In the genomic region with DNA sequence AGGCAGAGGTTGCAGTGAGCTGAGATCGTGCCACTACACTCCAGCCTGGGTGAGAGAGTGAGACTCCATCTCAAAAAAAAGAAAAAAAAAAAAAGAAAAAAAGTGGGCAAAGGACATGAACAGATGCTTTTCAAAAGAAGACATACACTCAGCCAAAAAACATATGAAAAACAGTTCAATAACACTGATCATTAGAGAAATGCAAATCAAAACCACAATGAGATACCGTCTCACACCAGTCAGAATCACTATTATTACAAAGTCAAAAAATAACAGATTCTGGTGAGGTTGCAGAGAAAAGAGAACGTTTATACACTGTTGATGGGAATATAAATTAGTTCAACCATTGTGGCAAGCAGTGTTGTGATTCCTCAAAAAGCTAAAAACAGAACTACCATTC, we compare ENCODE assay signal across 12 cellular contexts. TPM values are rescaled to one million over a fixed set of nuclear protein-coding genes. Genes with fewer than 3 reads are reported as not detected.
DNase-seq lines count a peak whose midpoint lies in the region; ATAC-seq, FAIRE-seq and TF ChIP-seq lines count a peak whose summit lies in the region.
"Not testable (repeated sequence)": the region's sequence is repeated elsewhere in the genome, so short reads cannot be mapped to it uniquely, and the experiment has no call there.
"Had no signal": no experiment of that assay in that cellular context is flagged by ENCODE, and none has a peak within 500 bp of the region (broad histone marks: within the 10 kb centered on the region; RNA-seq: fewer than 3 reads in every experiment).

No MANE protein-coding gene starts in this region.

- H3K36me3 ChIP-seq in GM12878 (ENCODE audit: control insufficient read depth in 2 of 2, insufficient read depth in 2 of 2, low read length in 1 of 2) = not testable (repeated sequence)

- H3K27ac ChIP-seq in GM12878 (ENCODE audit: control insufficient read depth, insufficient read depth) = not testable (repeated sequence)

- TF ChIP-seq POLR2A in GM12878 (IDR thresholded peaks at IDR 0.05; ENCODE audit: low read depth, low read length) = not testable (repeated sequence)

- ATAC-seq in GM18511 (IDR thresholded peaks at IDR 0.05; ENCODE audit: unreplicated experiment) (peak; percentile 65), GM18867 (IDR thresholded peaks at IDR 0.05; ENCODE audit: unreplicated experiment) (peak; percentile 68), GM19395 (IDR thresholded peaks at IDR 0.05; ENCODE audit: unreplicated experiment) (peak; percentile 56), GM21529 (IDR thresholded peaks at IDR 0.05; ENCODE audit: unreplicated experiment) (peak; percentile 43), HG02798 (IDR thresholded peaks at IDR 0.05; ENCODE audit: poor library complexity, unreplicated experiment) (peak; percentile 65), HG03432 (IDR thresholded peaks at IDR 0.05; ENCODE audit: unreplicated experiment) (peak; percentile 52), GM12878 (peak; percentile 68)

- H3K9ac ChIP-seq in GM12878 (ENCODE audit: control insufficient read depth, insufficient read depth, low read length) = not testable (repeated sequence)

- TF ChIP-seq EP300 in GM12878 (IDR thresholded peaks at IDR 0.05; ENCODE audit: borderline replicate concordance in 1 of 2, control insufficient read depth in 1 of 2, low read depth in 2 of 2, low read length in 2 of 2) = not testable (repeated sequence)

- H3K79me2 ChIP-seq in GM12878 (ENCODE audit: control insufficient read depth, insufficient read depth, low read length) = not testable (repeated sequence)

- intact Hi-C loops in GM12878 (cut with micrococcal nuclease; ENCODE audit: unreplicated experiment) = not testable (repeated sequence)

- not testable (repeated sequence) for TF ChIP-seq RAD21 in GM12878 (IDR thresholded peaks at IDR 0.05; ENCODE audit: insufficient read depth, low read depth, low read length)

- not testable (repeated sequence) for H2AFZ ChIP-seq in GM12878 (ENCODE audit: control insufficient read depth, low read depth, low read length)

- H3K4me3 ChIP-seq in GM12878 = not testable (repeated sequence)

- H3K9me3 ChIP-seq in GM12878 (replicated peaks; ENCODE audit: control insufficient read depth, insufficient read depth, low read length) = not testable (repeated sequence)

- peaks cover 17% of the 10 kb centered on the region for H3K4me1 ChIP-seq in GM12878 (ENCODE audit: control insufficient read depth, insufficient read depth, low read length)

- DNase-seq in GM19239 (ENCODE audit: insufficient read length, low spot score); GM12878 (ENCODE audit: low read depth, low spot score): not testable (repeated sequence)

- RAD21 ChIA-PET in GM12878 (lab: Charles Lee; ENCODE audit: unreplicated experiment) = interaction anchor here (1.3 to 2.6 kb wide), 2 partner anchors 52 to 68 kb away, joined by 4 to 7 read pairs; no protein-coding TSS in a partner anchor

- not testable (repeated sequence) for TF ChIP-seq CTCF in GM12878 (IDR thresholded peaks at IDR 0.05 in 2 of 3, conservative IDR thresholded peaks at IDR 0.05 in 1 of 3; ENCODE audit: control insufficient read depth in 2 of 3, extremely low read depth in 1 of 3, insufficient read depth in 1 of 3, low read depth in 3 of 3, low read length in 3 of 3)

- 36% methylated on average over 3 of the region's 3 CpGs for WGBS in GM12878 (ENCODE audit: insufficient coverage, insufficient replicate concordance, low lambda C conversion rate, missing lambda C conversion rate)

- POLR2A ChIA-PET in GM12878 (lab: Charles Lee) = interaction anchor here (1.0 to 1.1 kb wide), 2 partner anchors 42 to 44 kb away, joined by 3 read pairs; no protein-coding TSS in a partner anchor

- not testable (repeated sequence) for H3K27me3 ChIP-seq in GM12878 (replicated peaks in 1 of 2; ENCODE audit: control insufficient read depth in 2 of 2, insufficient read depth in 2 of 2, low read length in 1 of 2)

- not testable (repeated sequence) for BruUV-seq in GM12878 (replicated peaks; lab: Mats Ljungman, UMichigan)

- not testable (repeated sequence) for H4K20me1 ChIP-seq in GM12878 (ENCODE audit: control insufficient read depth, insufficient read depth)

- SMC1A ChIA-PET in GM12878 (lab: Charles Lee; ENCODE audit: uncharacterized antibody, unreplicated experiment) = interaction anchor here (1.0 to 1.4 kb wide), 5 partner anchors 14 to 52 kb away, joined by 3 to 5 read pairs (median 3); no protein-coding TSS in a partner anchor

- 0 out of 2 replicates have a peak overlapping the region, but pooled peaks have one; percentile 10 for H3K4me2 ChIP-seq in GM12878 (ENCODE audit: control insufficient read depth, insufficient read depth)

- CTCF ChIA-PET in GM12878 (lab: Yijun Ruan, JAX) = interaction anchor here (0.6 to 2.1 kb wide), 7 partner anchors 32 to 68 kb away, joined by 3 to 10 read pairs (median 3); no protein-coding TSS in a partner anchor

- FAIRE-seq in GM19239 (lab: Jason Lieb, UNC) = peak; percentile 78
- FAIRE-seq in GM12878 (lab: Jason Lieb, UNC) = not testable (repeated sequence)

- in situ Hi-C loops in GM12878 (cut with MboI) = not testable (repeated sequence)

TF ChIP-seq in GM12878, 131 proteins besides CTCF, POLR2A, EP300 and RAD21:
- TF ChIP-seq ATF7 (IDR thresholded peaks at IDR 0.05; ENCODE audit: low read depth) (peak; percentile 79), RUNX3 (IDR thresholded peaks at IDR 0.05; ENCODE audit: low read length) (peak; percentile 65), IKZF2 (IDR thresholded peaks at IDR 0.05) (peak in 1 of 2 experiments; percentile 33; a peak in 2 of 4 replicates), MTA2 (IDR thresholded peaks at IDR 0.05; ENCODE audit: low read depth) (peak; percentile 60; the same call in 1 of the 2 replicates)
- TF ChIP-seq, protein P1, sequence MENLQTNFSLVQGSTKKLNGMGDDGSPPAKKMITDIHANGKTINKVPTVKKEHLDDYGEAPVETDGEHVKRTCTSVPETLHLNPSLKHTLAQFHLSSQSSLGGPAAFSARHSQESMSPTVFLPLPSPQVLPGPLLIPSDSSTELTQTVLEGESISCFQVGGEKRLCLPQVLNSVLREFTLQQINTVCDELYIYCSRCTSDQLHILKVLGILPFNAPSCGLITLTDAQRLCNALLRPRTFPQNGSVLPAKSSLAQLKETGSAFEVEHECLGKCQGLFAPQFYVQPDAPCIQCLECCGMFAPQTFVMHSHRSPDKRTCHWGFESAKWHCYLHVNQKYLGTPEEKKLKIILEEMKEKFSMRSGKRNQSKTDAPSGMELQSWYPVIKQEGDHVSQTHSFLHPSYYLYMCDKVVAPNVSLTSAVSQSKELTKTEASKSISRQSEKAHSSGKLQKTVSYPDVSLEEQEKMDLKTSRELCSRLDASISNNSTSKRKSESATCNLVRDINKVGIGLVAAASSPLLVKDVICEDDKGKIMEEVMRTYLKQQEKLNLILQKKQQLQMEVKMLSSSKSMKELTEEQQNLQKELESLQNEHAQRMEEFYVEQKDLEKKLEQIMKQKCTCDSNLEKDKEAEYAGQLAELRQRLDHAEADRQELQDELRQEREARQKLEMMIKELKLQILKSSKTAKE (IDR thresholded peaks at IDR 0.05; ENCODE audit: low read depth, poor library complexity, severe bottlenecking) = peak; percentile 77
- TF ChIP-seq, protein P2, sequence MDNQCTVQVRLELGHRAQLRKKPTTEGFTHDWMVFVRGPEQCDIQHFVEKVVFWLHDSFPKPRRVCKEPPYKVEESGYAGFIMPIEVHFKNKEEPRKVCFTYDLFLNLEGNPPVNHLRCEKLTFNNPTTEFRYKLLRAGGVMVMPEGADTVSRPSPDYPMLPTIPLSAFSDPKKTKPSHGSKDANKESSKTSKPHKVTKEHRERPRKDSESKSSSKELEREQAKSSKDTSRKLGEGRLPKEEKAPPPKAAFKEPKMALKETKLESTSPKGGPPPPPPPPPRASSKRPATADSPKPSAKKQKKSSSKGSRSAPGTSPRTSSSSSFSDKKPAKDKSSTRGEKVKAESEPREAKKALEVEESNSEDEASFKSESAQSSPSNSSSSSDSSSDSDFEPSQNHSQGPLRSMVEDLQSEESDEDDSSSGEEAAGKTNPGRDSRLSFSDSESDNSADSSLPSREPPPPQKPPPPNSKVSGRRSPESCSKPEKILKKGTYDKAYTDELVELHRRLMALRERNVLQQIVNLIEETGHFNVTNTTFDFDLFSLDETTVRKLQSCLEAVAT (IDR thresholded peaks at IDR 0.05) = 0 out of 2 replicates have a peak, but pooled peaks have one; percentile 18

RNA-seq across cellular contexts. Expression of a gene that starts 10.6 kb away (rescaled TPM):
- total RNA-seq in GM12878 (2013; cell fraction: nucleolus; rRNA removed) = 2.9 and 4.1 TPM in 2 replicates
- total RNA-seq in GM12878 (2014; rRNA removed) = 0.23 and 0.33 TPM in 2 replicates
- 0.31 and 0.32 TPM in 2 replicates for total RNA-seq in GM12878 (2014; rRNA removed; fragmentation: Illumina TruSeq; extraction: Trizol)
- total RNA-seq in GM12878 (2021) = 0.35 and 0.54 TPM in 2 replicates
- 0.35 TPM for polyA plus RNA-seq in GM12878 (2011; ENCODE audit: low read depth)
- 0.27 and 0.34 TPM in 2 replicates for polyA plus RNA-seq in GM12878 (2011; rRNA removed)
- polyA plus RNA-seq in GM12878 (2011; cell fraction: cytosol; rRNA removed) = 0.36 and 0.37 TPM in 2 replicates
- 4.2 and 4.3 TPM in 2 replicates for polyA plus RNA-seq in GM12878 (2011; cell fraction: nucleus; rRNA removed)
- polyA plus RNA-seq in GM12878 (2012) = 0.38 and 0.58 TPM in 2 replicates
- 0.59 and 0.72 TPM in 2 replicates for polyA plus RNA-seq in GM12878 (2014; fragmentation: Illumina TruSeq; extraction: Trizol)
- not detected for polyA plus RNA-seq in GM12878 (2014; fragmentation: Nextera tagmentation; extraction: Ambion mirVana)
- polyA plus RNA-seq in GM12878 (2014; rRNA removed) = 0.33 and 0.62 TPM in 2 replicates
- under 1 TPM; 0.16 to 0.19 TPM for polyA plus RNA-seq in GM12878 (2016; fragmentation: Nextera tagmentation; extraction: Ambion mirVana)
- 0.22 and 0.26 TPM in 2 replicates for polyA minus RNA-seq in GM12878 (2011; rRNA and poly(A)+ RNA removed)
- polyA minus RNA-seq in GM12878 (2011; cell fraction: cytosol; rRNA and poly(A)+ RNA removed) = not detected in 2 replicates
- polyA minus RNA-seq in GM12878 (2011; cell fraction: nucleus; rRNA and poly(A)+ RNA removed) = 0.48 and 0.77 TPM in 2 replicates
- total RNA-seq: Daoy, G401 had no signal
- polyA plus RNA-seq: CD14-positive monocyte; CD4-positive, CD25-positive, alpha-beta regulatory T cell had no signal

RNA-seq across cellular contexts. Expression of a gene that starts 48.0 kb away (rescaled TPM):
- 36.7 and 38.5 TPM in 2 replicates for total RNA-seq in GM12878 (2013; cell fraction: nucleolus; rRNA removed)
- total RNA-seq in GM12878 (2014; rRNA removed) (90.6 and 96.0 TPM in 2 replicates), GM12878 (2014; rRNA removed; fragmentation: Illumina TruSeq; extraction: Trizol) (110 and 114 TPM in 2 replicates), GM12878 (2021) (84.3 and 85.9 TPM in 2 replicates)
- polyA plus RNA-seq in GM12878 (2011; ENCODE audit: low read depth) = 65.5 TPM
- polyA plus RNA-seq in GM12878 (2011; rRNA removed) (89.5 and 129 TPM in 2 replicates), GM12878 (2014; fragmentation: Illumina TruSeq; extraction: Trizol) (120 and 151 TPM in 2 replicates), GM12878 (2014; fragmentation: Nextera tagmentation; extraction: Ambion mirVana) (10 to 100 TPM; 48.7 to 69.1 TPM), GM12878 (2014; rRNA removed) (68.5 and 76.8 TPM in 2 replicates), GM12878 (2016; fragmentation: Nextera tagmentation; extraction: Ambion mirVana) (100 to 1,000 TPM; 129 to 131 TPM)
- 43.6 and 46.9 TPM in 2 replicates for polyA plus RNA-seq in GM12878 (2011; cell fraction: cytosol; rRNA removed)
- 22.2 and 24.3 TPM in 2 replicates for polyA plus RNA-seq in GM12878 (2011; cell fraction: nucleus; rRNA removed)
- polyA plus RNA-seq in GM12878 (2012) = 84.3 and 96.2 TPM in 2 replicates
- 59.3 and 75.9 TPM in 2 replicates for polyA minus RNA-seq in GM12878 (2011; rRNA and poly(A)+ RNA removed)
- 25.3 and 30.1 TPM in 2 replicates for polyA minus RNA-seq in GM12878 (2011; cell fraction: cytosol; rRNA and poly(A)+ RNA removed)
- 11.0 and 17.1 TPM in 2 replicates for polyA minus RNA-seq in GM12878 (2011; cell fraction: nucleus; rRNA and poly(A)+ RNA removed)
